In the genomic region with DNA sequence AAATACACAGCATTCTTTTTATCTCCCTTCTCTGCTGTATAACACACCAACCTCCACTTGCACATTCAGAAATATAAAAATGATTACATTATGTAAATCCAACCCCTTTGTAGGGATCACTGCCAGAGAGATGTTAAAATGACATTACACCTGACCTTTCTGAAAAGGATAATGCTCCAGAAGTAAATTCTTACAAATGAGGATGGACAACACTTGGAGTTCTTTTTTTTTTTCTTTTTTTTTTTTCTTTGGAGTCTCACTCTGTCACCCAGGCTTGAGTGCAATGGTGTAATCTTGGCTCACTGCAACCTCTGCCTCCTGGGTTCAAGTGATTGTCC, we compare ENCODE assay signal across 18 cellular contexts. TPM values are rescaled to one million over a fixed set of nuclear protein-coding genes. Genes with fewer than 3 reads are reported as not detected.
DNase-seq lines count a peak whose midpoint lies in the region; ATAC-seq and TF ChIP-seq lines count a peak whose summit lies in the region.
"Had no signal": no experiment of that assay in that cellular context is flagged by ENCODE, and none has a peak within 500 bp of the region (broad histone marks: within the 10 kb centered on the region; RNA-seq: fewer than 3 reads in every experiment).

No MANE protein-coding gene starts in this region.

- peak overlapping the region in 1 of 2 donors; percentile 7 for H3K9ac ChIP-seq in mucosa of rectum (ENCODE audit: low read depth in 1 of 2, low read length in 2 of 2)
- H3K9ac ChIP-seq: KMS-11 had no signal

- H3K27me3 ChIP-seq in mucosa of rectum (ENCODE audit: control insufficient read depth in 2 of 2, insufficient read depth in 2 of 2, low read length in 2 of 2) = no peaks in the 10 kb centered on the region

- peaks cover 9 to 24% of the 10 kb centered on the region in 2 donors for H3K4me1 ChIP-seq in mucosa of rectum (ENCODE audit: control insufficient read depth in 2 of 2, insufficient read depth in 2 of 2, low read length in 2 of 2)

- peaks cover 39% of the 10 kb centered on the region for H3K4me1 Mint-ChIP-seq in dendritic cell treated with granulocyte-macrophage colony-stimulating factor and Interleukin-4, amounts not matched to agents 40 ng/mL and 50 ng/mL, for 4 days (ENCODE audit: low read depth)
- peaks cover 3% of the 10 kb centered on the region for H3K4me1 Mint-ChIP-seq in type B pancreatic cell (ENCODE audit: unreplicated experiment)
- H3K4me1 Mint-ChIP-seq in activated T-helper 2 cell treated with anti-CD3 and anti-CD28 coated beads, Interferon-gamma antibody, Interleukin-2, Interleukin-4, amounts not matched to agents 10 μg/mL and 5 μg/mL and 100 μg/mL, durations not matched to agents 14 hours and 24 hours and 36 hours (ENCODE audit: low read depth) = peaks cover 12% of the 10 kb centered on the region
- H3K4me1 Mint-ChIP-seq: CD8-positive, alpha-beta memory T cell had no signal

- no peak for DNase-seq in Right ventricle myocardium inferior (ENCODE audit: missing footprints)
- DNase-seq in left cardiac atrium = no peak
- DNase-seq in type B pancreatic cell (ENCODE audit: extremely low spot score, unreplicated experiment) = no peak
- no peak for DNase-seq in T-helper 1 cell
- DNase-seq in NOMO-1 treated with dmso at 0.1 percent for 144 hours (lab: John Stamatoyannopoulos, UW; ENCODE audit: unreplicated experiment) = no peak
- DNase-seq in activated T-helper 2 cell treated with anti-CD3 and anti-CD28 coated beads, Interferon-gamma antibody, Interleukin-2, Interleukin-4, amounts not matched to agents 10 μg/mL and 5 μg/mL and 100 μg/mL, durations not matched to agents 14 hours and 24 hours and 36 hours (ENCODE audit: low spot score) = no peak
- DNase-seq: CD8-positive, alpha-beta memory T cell; GDM1; GOT3; NCI-H1436 treated with DMSO at 0.1 percent for 48 hours; NCI-H2081; NCI-H748 treated with DMSO at 0.1 percent for 48 hours; PC-9 had no signal

- no peak for TF ChIP-seq CTCF in type B pancreatic cell (conservative IDR thresholded peaks at IDR 0.05)

- H3K4me3 ChIP-seq in mucosa of rectum (ENCODE audit: low read length in 2 of 2) = no peak overlapping the region
- H3K4me3 ChIP-seq: GM12878, PC-9 had no signal

- intact Hi-C loops in Right ventricle myocardium inferior (cut with DNase I) (no loop called here), left cardiac atrium (cut with DNase I) (no loop called here)
- intact Hi-C loops in dendritic cell treated with granulocyte-macrophage colony-stimulating factor and Interleukin-4, amounts not matched to agents 40 ng/mL and 50 ng/mL, for 4 days (cut with micrococcal nuclease) = no loop called here
- intact Hi-C loops in activated T-helper 2 cell treated with anti-CD3 and anti-CD28 coated beads, Interferon-gamma antibody, Interleukin-2, Interleukin-4, amounts not matched to agents 10 μg/mL and 5 μg/mL and 100 μg/mL, durations not matched to agents 14 hours and 24 hours and 36 hours (cut with micrococcal nuclease) = no loop called here

- H3K4me3 Mint-ChIP-seq in dendritic cell treated with granulocyte-macrophage colony-stimulating factor and Interleukin-4, amounts not matched to agents 40 ng/mL and 50 ng/mL, for 4 days = no peak overlapping the region
- H3K4me3 Mint-ChIP-seq in type B pancreatic cell = no peak overlapping the region
- no peak overlapping the region for H3K4me3 Mint-ChIP-seq in activated T-helper 2 cell treated with anti-CD3 and anti-CD28 coated beads, Interferon-gamma antibody, Interleukin-2, Interleukin-4, amounts not matched to agents 10 μg/mL and 5 μg/mL and 100 μg/mL, durations not matched to agents 14 hours and 24 hours and 36 hours (ENCODE audit: low read depth)
- H3K4me3 Mint-ChIP-seq: CD8-positive, alpha-beta memory T cell had no signal

- ATAC-seq in Right ventricle myocardium inferior = peak; percentile 38
- no peak for ATAC-seq in left cardiac atrium
- ATAC-seq: GM12878 had no signal

- no peaks in the 10 kb centered on the region for H3K9me3 Mint-ChIP-seq in dendritic cell treated with granulocyte-macrophage colony-stimulating factor and Interleukin-4, amounts not matched to agents 40 ng/mL and 50 ng/mL, for 4 days
- H3K9me3 Mint-ChIP-seq in type B pancreatic cell = no peaks in the 10 kb centered on the region
- H3K9me3 Mint-ChIP-seq in activated T-helper 2 cell treated with anti-CD3 and anti-CD28 coated beads, Interferon-gamma antibody, Interleukin-2, Interleukin-4, amounts not matched to agents 10 μg/mL and 5 μg/mL and 100 μg/mL, durations not matched to agents 14 hours and 24 hours and 36 hours = no peaks in the 10 kb centered on the region
- H3K9me3 Mint-ChIP-seq: CD8-positive, alpha-beta memory T cell had no signal

- H3K9me3 ChIP-seq in mucosa of rectum (ENCODE audit: control insufficient read depth in 2 of 2, low read length in 2 of 2) = no peaks in the 10 kb centered on the region

- peak overlapping the region; percentile 65 for H3K27ac Mint-ChIP-seq in dendritic cell treated with granulocyte-macrophage colony-stimulating factor and Interleukin-4, amounts not matched to agents 40 ng/mL and 50 ng/mL, for 4 days
- peak overlapping the region; percentile 71 for H3K27ac Mint-ChIP-seq in type B pancreatic cell
- H3K27ac Mint-ChIP-seq in activated T-helper 2 cell treated with anti-CD3 and anti-CD28 coated beads, Interferon-gamma antibody, Interleukin-2, Interleukin-4, amounts not matched to agents 10 μg/mL and 5 μg/mL and 100 μg/mL, durations not matched to agents 14 hours and 24 hours and 36 hours = no peak overlapping the region
- H3K27ac Mint-ChIP-seq: CD8-positive, alpha-beta memory T cell had no signal

- H3K36me3 Mint-ChIP-seq in dendritic cell treated with granulocyte-macrophage colony-stimulating factor and Interleukin-4, amounts not matched to agents 40 ng/mL and 50 ng/mL, for 4 days (ENCODE audit: low read depth) = no peaks in the 10 kb centered on the region
- no peaks in the 10 kb centered on the region for H3K36me3 Mint-ChIP-seq in type B pancreatic cell
- no peaks in the 10 kb centered on the region for H3K36me3 Mint-ChIP-seq in activated T-helper 2 cell treated with anti-CD3 and anti-CD28 coated beads, Interferon-gamma antibody, Interleukin-2, Interleukin-4, amounts not matched to agents 10 μg/mL and 5 μg/mL and 100 μg/mL, durations not matched to agents 14 hours and 24 hours and 36 hours (ENCODE audit: low read depth)
- H3K36me3 Mint-ChIP-seq: CD8-positive, alpha-beta memory T cell had no signal

- peak overlapping the region; percentile 75 to 77 for H3K27ac ChIP-seq in mucosa of rectum (ENCODE audit: low read depth in 2 of 2, low read length in 2 of 2)
- H3K27ac ChIP-seq: 22Rv1, KMS-11, PC-9 had no signal

- H3K36me3 ChIP-seq in mucosa of rectum (ENCODE audit: control insufficient read depth in 2 of 2, insufficient read depth in 2 of 2, low read length in 2 of 2) = no peaks in the 10 kb centered on the region

- H3K27me3 Mint-ChIP-seq in dendritic cell treated with granulocyte-macrophage colony-stimulating factor and Interleukin-4, amounts not matched to agents 40 ng/mL and 50 ng/mL, for 4 days = no peaks in the 10 kb centered on the region
- no peaks in the 10 kb centered on the region for H3K27me3 Mint-ChIP-seq in type B pancreatic cell
- H3K27me3 Mint-ChIP-seq in activated T-helper 2 cell treated with anti-CD3 and anti-CD28 coated beads, Interferon-gamma antibody, Interleukin-2, Interleukin-4, amounts not matched to agents 10 μg/mL and 5 μg/mL and 100 μg/mL, durations not matched to agents 14 hours and 24 hours and 36 hours (ENCODE audit: low read depth) = no peaks in the 10 kb centered on the region

RNA-seq across cellular contexts. Expression of a gene that starts 20.3 kb away (rescaled TPM):
- total RNA-seq in Right ventricle myocardium inferior (57.8 TPM), left cardiac atrium (10 to 100 TPM; 61.4 to 78.2 TPM), type B pancreatic cell (ENCODE audit: low replicate concordance) (63.2 and 75.6 TPM in 2 replicates)
- 137 and 139 TPM in 2 replicates for total RNA-seq in activated T-helper 2 cell treated with anti-CD3 and anti-CD28 coated beads, Interferon-gamma antibody, Interleukin-2, Interleukin-4, amounts not matched to agents 10 μg/mL and 5 μg/mL and 100 μg/mL, durations not matched to agents 14 hours and 24 hours and 36 hours
